ENCODE assay signal across 20 cellular contexts in genomic region chr18:78857252-78858150, GRCh38.
"Had no signal": no experiment of that assay in that cellular context is flagged by ENCODE, and none has a peak within 500 bp of the region (broad histone marks: within the 10 kb centered on the region; RNA-seq: fewer than 3 reads in every experiment).

No MANE protein-coding gene starts in this region.

- H3K27ac Mint-ChIP-seq: naive B cell; nephron; stimulated activated memory B cell treated with anti-CD40 and anti-IgM and Interleukin-4, amounts not matched to agents 10 μg/mL and 1 μg/mL and 100 μg/mL, for 72 hours; stimulated activated naive CD8-positive, alpha-beta T cell treated with anti-CD3 and anti-CD28 coated beads, Interleukin-15, Interleukin-2, amounts not matched to agents 100 ng/mL and 50 ng/mL, for 24 hours had no signal

- ATAC-seq: heart left ventricle; psoas muscle; sciatic nerve; stimulated activated memory B cell treated with anti-CD40 and anti-IgM and Interleukin-4, amounts not matched to agents 10 μg/mL and 1 μg/mL and 100 μg/mL, for 72 hours had no signal

- H3K4me3 Mint-ChIP-seq: naive B cell; nephron; stimulated activated memory B cell treated with anti-CD40 and anti-IgM and Interleukin-4, amounts not matched to agents 10 μg/mL and 1 μg/mL and 100 μg/mL, for 72 hours; stimulated activated naive CD8-positive, alpha-beta T cell treated with anti-CD3 and anti-CD28 coated beads, Interleukin-15, Interleukin-2, amounts not matched to agents 100 ng/mL and 50 ng/mL, for 24 hours had no signal

- H3K4me1 ChIP-seq: colonic mucosa, heart left ventricle, psoas muscle, spleen, transverse colon had no signal

- H3K36me3 Mint-ChIP-seq: stimulated activated memory B cell treated with anti-CD40 and anti-IgM and Interleukin-4, amounts not matched to agents 10 μg/mL and 1 μg/mL and 100 μg/mL, for 72 hours had no signal

- H3K27me3 ChIP-seq: colonic mucosa, neutrophil had no signal

- H3K4me3 ChIP-seq: colonic mucosa, heart left ventricle, psoas muscle, spleen, thoracic aorta, transverse colon had no signal

- H3K9me3 ChIP-seq: colonic mucosa, heart left ventricle, neutrophil, psoas muscle, thoracic aorta, transverse colon had no signal

- H3K36me3 ChIP-seq: colonic mucosa, heart left ventricle, neutrophil, spleen, thoracic aorta, transverse colon had no signal

- H3K4me1 Mint-ChIP-seq: naive B cell; nephron; stimulated activated memory B cell treated with anti-CD40 and anti-IgM and Interleukin-4, amounts not matched to agents 10 μg/mL and 1 μg/mL and 100 μg/mL, for 72 hours had no signal

- H3K27ac ChIP-seq: colonic mucosa, heart left ventricle, neutrophil, psoas muscle, spleen, thoracic aorta, transverse colon had no signal

- DNase-seq: colonic mucosa; dermis blood vessel endothelial cell; effector CD4-positive, alpha-beta T cell; heart left ventricle; hippocampal formation; kidney glomerular epithelial cell; mesendoderm; naive B cell; psoas muscle; spleen; stimulated activated CD4-positive, alpha-beta T cell treated with anti-CD3 and anti-CD28 coated beads, Interleukin-15, amount 100 ng/mL, for 24 hours; stimulated activated CD4-positive, alpha-beta T cell treated with anti-CD3 and anti-CD28 coated beads, Interleukin-1b, Interleukin-23, amount 100 ng/mL, for 48 hours; stimulated activated CD4-positive, alpha-beta T cell treated with anti-CD3 and anti-CD28 coated beads, Interleukin-4, amount 100 ng/mL, for 24 hours; transverse colon had no signal
